ENCODE assay signal across 19 cellular contexts in genomic region chr2:17506736-17507616, GRCh38. TPM values are rescaled to one million over a fixed set of nuclear protein-coding genes. Genes with fewer than 3 reads are reported as not detected.
A peak's percentile ranks its signal among the peaks of the same experiment; 100 is the strongest.
DNase-seq lines count a peak whose midpoint lies in the region; TF ChIP-seq lines count a peak whose summit lies in the region.
"Had no signal": no experiment of that assay in that cellular context is flagged by ENCODE, and none has a peak within 500 bp of the region (broad histone marks: within the 10 kb centered on the region; RNA-seq: fewer than 3 reads in every experiment).

No MANE protein-coding gene starts in this region.

- H3K36me3 Mint-ChIP-seq in Calu3 (ENCODE audit: insufficient read depth, unreplicated experiment): no peaks in the 10 kb centered on the region

- in situ Hi-C loops in astrocyte of the spinal cord (cut with HindIII; ENCODE audit: low sequenced_read_pairs) (no loop called here), GM13977 (cut with MboI; ENCODE audit: low pct_unique_long_range_greater_than_20kb, low sequenced_read_pairs, unreplicated experiment) (no loop called here)

- peaks cover 23% of the 10 kb centered on the region for H3K4me1 Mint-ChIP-seq in Calu3 (ENCODE audit: low read depth, unreplicated experiment)

- intact Hi-C loops in Calu3 (cut with micrococcal nuclease; ENCODE audit: unreplicated experiment): no loop called here

- no peak overlapping the region for H3K4me3 Mint-ChIP-seq in Calu3 (ENCODE audit: low read depth, unreplicated experiment)

- no peaks in the 10 kb centered on the region for H3K27me3 Mint-ChIP-seq in Calu3 (ENCODE audit: unreplicated experiment)

- no peaks in the 10 kb centered on the region for H3K9me3 Mint-ChIP-seq in Calu3 (ENCODE audit: low read depth, unreplicated experiment)

- H3K27me3 ChIP-seq in kidney epithelial cell (ENCODE audit: control insufficient read depth, insufficient read depth, low read length): no peaks in the 10 kb centered on the region
- H3K27me3 ChIP-seq: suprapubic skin had no signal

- TF ChIP-seq CTCF in Calu3 (IDR thresholded peaks at IDR 0.05; ENCODE audit: unreplicated experiment) (no peak), astrocyte of the spinal cord (IDR thresholded peaks at IDR 0.05; ENCODE audit: low read depth, low read length) (no peak), kidney epithelial cell (IDR thresholded peaks at IDR 0.05; ENCODE audit: insufficient read depth, low read length, poor library complexity, severe bottlenecking) (no peak), GM13977 (IDR thresholded peaks at IDR 0.05; ENCODE audit: extremely low read depth, insufficient read depth, missing control alignments) (no peak)

- no TSS peak for BruUV-seq in Calu3 (replicated peaks; lab: Mats Ljungman, UMichigan)

- H3K27ac Mint-ChIP-seq in Calu3 (ENCODE audit: unreplicated experiment): peak overlapping the region; percentile 21

- H3K36me3 ChIP-seq in kidney epithelial cell (ENCODE audit: control insufficient read depth, insufficient read depth, low read length): no peaks in the 10 kb centered on the region
- H3K36me3 ChIP-seq: suprapubic skin had no signal

- DNase-seq in Calu3 (peak; percentile 3), NCI-H226 (peak; percentile 64), astrocyte of the spinal cord (ENCODE audit: low read depth, low spot score) (peak; percentile 20), kidney epithelial cell (ENCODE audit: low read depth) (peak; percentile 10), NCI-H526 treated with DMSO at 0.1 percent for 48 hours (lab: John Stamatoyannopoulos, UW) (no peak), GM13977 (ENCODE audit: low spot score) (no peak), hypothalamus (lab: John Stamatoyannopoulos, UW) (no peak)
- no peak for DNase-seq in stimulated activated CD4-positive, alpha-beta T cell treated with anti-CD3 and anti-CD28 coated beads, Interleukin-15, amount 100 ng/mL, for 24 hours
- DNase-seq: ACHN; activated CD4-positive, alpha-beta T cell treated with anti-CD3 and anti-CD28 coated beads, Interleukin-2, amount 50 U/mL, for 1 hour; activated naive CD4-positive, alpha-beta T cell; foreskin fibroblast; NCI-H2081; NCI-H510A; Right ventricle myocardium superior; stimulated activated CD4-positive, alpha-beta T cell treated with anti-CD3 and anti-CD28 coated beads, Interleukin-12 subunit alpha, Interleukin-12 subunit beta, amount 100 ng/mL, for 4 hours had no signal

- CTCF ChIA-PET in Calu3 (lab: Charles Lee): no interaction called here

- H3K4me3 ChIP-seq in astrocyte of the spinal cord (ENCODE audit: low read depth, low read length) (no peak overlapping the region), kidney epithelial cell (ENCODE audit: low read depth, low read length) (no peak overlapping the region)
- H3K4me3 ChIP-seq: GM12878, suprapubic skin had no signal

RNA-seq across cellular contexts. Expression of gene RAD51AP2, which starts 11.3 kb away (rescaled TPM):
- total RNA-seq in Calu3 (2022) (not detected in 2 replicates), kidney epithelial cell (0.04 and 0.14 TPM in 2 replicates)
- total RNA-seq: T-helper 1 cell treated with Interleukin-12 subunit alpha and Interleukin-12 subunit beta and Interleukin-4 antibody, amounts not matched to agents 30 ng/mL and 1 ng/mL, for 36 hours had no signal

RNA-seq across cellular contexts. Expression of gene VSNL1, which starts 33.5 kb away (rescaled TPM):
- not detected in 2 replicates for total RNA-seq in Calu3 (2022)
- total RNA-seq in kidney epithelial cell: 0.13 TPM in 1 of 2 replicates, not detected in the other
- total RNA-seq: T-helper 1 cell treated with Interleukin-12 subunit alpha and Interleukin-12 subunit beta and Interleukin-4 antibody, amounts not matched to agents 30 ng/mL and 1 ng/mL, for 36 hours had no signal

Comparison
In these comparisons a context has a peak if more than half of its experiments do, and no peak if none do; other contexts are left out.
1. DNase-seq: peak in Calu3 (single experiment), NCI-H226 (single experiment), astrocyte of the spinal cord (single experiment) and kidney epithelial cell (single experiment); none in NCI-H526 treated with DMSO at 0.1 percent for 48 hours (single experiment), stimulated activated CD4-positive, alpha-beta T cell treated with anti-CD3 and anti-CD28 coated beads, Interleukin-15, amount 100 ng/mL, for 24 hours (single experiment), GM13977 (single experiment) and hypothalamus (0 of 51).